ENCODE assay signal across 29 cellular contexts in genomic region chr6:142624978-142625715, GRCh38.
"Had no signal": no experiment of that assay in that cellular context is flagged by ENCODE, and none has a peak within 500 bp of the region (broad histone marks: within the 10 kb centered on the region; RNA-seq: fewer than 3 reads in every experiment).

No MANE protein-coding gene starts in this region.

- H3K4me3 ChIP-seq: dorsolateral prefrontal cortex, heart right ventricle, lung, mucosa of descending colon, neural progenitor cell, psoas muscle, skin epidermis, spleen, testis, tibial artery had no signal

- H3K9me3 ChIP-seq: heart right ventricle, mucosa of descending colon, psoas muscle, spleen, testis, tibial artery had no signal

- DNase-seq: dorsolateral prefrontal cortex; effector CD4-positive, alpha-beta T cell; foreskin melanocyte; glutamatergic neuron; heart right ventricle; hippocampal formation; immature natural killer cell; islet precursor cell; mesenchymal stem cell; mucosa of descending colon; naive B cell; psoas muscle; right cardiac atrium; spleen; stimulated activated CD4-positive, alpha-beta T cell treated with anti-CD3 and anti-CD28 coated beads, Interleukin-4, amount 100 ng/mL, for 4 hours; stimulated activated naive CD8-positive, alpha-beta T cell treated with anti-CD3 and anti-CD28 coated beads, Interleukin-15, Interleukin-2, amounts not matched to agents 100 U/mL and 50 U/mL, for 24 hours; substantia nigra; testis; tibial artery had no signal

- H3K27me3 ChIP-seq: heart right ventricle, neural progenitor cell, spleen, testis, tibial artery had no signal

- H2AFZ ChIP-seq: neural progenitor cell, parathyroid adenoma had no signal

- H3K9ac ChIP-seq: neural progenitor cell, parathyroid adenoma had no signal

- H3K4me2 ChIP-seq: neural progenitor cell had no signal

- FAIRE-seq: colon had no signal

- H3K36me3 ChIP-seq: heart right ventricle, neural progenitor cell, spleen, tibial artery had no signal

- H3K4me1 ChIP-seq: heart right ventricle, parathyroid adenoma, psoas muscle, spleen, testis, tibial artery had no signal

- H3K27ac ChIP-seq: dorsolateral prefrontal cortex, epithelial cell of prostate, heart right ventricle, neural progenitor cell, parathyroid adenoma, psoas muscle, skin epidermis, spleen, testis, tibial artery had no signal

- ATAC-seq: esophagus mucosa; heart right ventricle; left lobe of liver; mucosa of descending colon; natural killer cell treated with Interleukin-12 subunit alpha and Interleukin-12 subunit beta and Interleukin-15 and Interleukin-18, amount 100 ng/mL, for 72 hours; psoas muscle; right cardiac atrium; stimulated activated memory B cell treated with anti-CD40 and anti-IgM and Interleukin-4, amounts not matched to agents 10 μg/mL and 1 μg/mL and 100 μg/mL, for 72 hours; stimulated activated naive CD8-positive, alpha-beta T cell treated with anti-CD3 and anti-CD28 coated beads, Interleukin-15, Interleukin-2, amounts not matched to agents 100 U/mL and 50 U/mL, for 24 hours had no signal
